32 cellular contexts compared by ENCODE assay signal in genomic region chr22:35070451-35071093, GRCh38. TPM values are rescaled to one million over a fixed set of nuclear protein-coding genes. Genes with fewer than 3 reads are reported as not detected.
DNase-seq lines count a peak whose midpoint lies in the region; ATAC-seq, FAIRE-seq and TF ChIP-seq lines count a peak whose summit lies in the region.
"Had no signal": no experiment of that assay in that cellular context is flagged by ENCODE, and none has a peak within 500 bp of the region (broad histone marks: within the 10 kb centered on the region; RNA-seq: fewer than 3 reads in every experiment).

No MANE protein-coding gene starts in this region.

- H3K27me3 Mint-ChIP-seq in type B pancreatic cell: peaks cover 5% of the 10 kb centered on the region

- H3K4me2 ChIP-seq in IMR-90 (ENCODE audit: low read depth, low read length) (no peak overlapping the region), keratinocyte (ENCODE audit: control insufficient read depth, extremely low read depth, insufficient read depth, low read depth, low read length) (peak overlapping the region; percentile 13)
- H3K4me2 ChIP-seq: KMS-11, SK-N-SH had no signal

- H2AK5ac ChIP-seq in IMR-90 (ENCODE audit: low read depth, low read length): no peak overlapping the region

- no peaks in the 10 kb centered on the region for H3K79me1 ChIP-seq in IMR-90 (ENCODE audit: low read depth in 1 of 2, low read length in 2 of 2)

- no peak overlapping the region for H3K23ac ChIP-seq in IMR-90 (ENCODE audit: low read depth, low read length)

- H3K36me3 Mint-ChIP-seq in type B pancreatic cell: no peaks in the 10 kb centered on the region
- H3K36me3 Mint-ChIP-seq: stimulated activated effector memory CD8-positive, alpha-beta T cell treated with anti-CD3 and anti-CD28 coated beads, Interleukin-12 subunit alpha, Interleukin-12 subunit beta, amount 100 ng/mL, for 72 hours had no signal

- no peak overlapping the region for H3K27ac Mint-ChIP-seq in type B pancreatic cell
- H3K27ac Mint-ChIP-seq: activated naive CD8-positive, alpha-beta T cell treated with anti-CD3 and anti-CD28 coated beads, Interleukin-2, amount 50 U/mL, for 24 hours; stimulated activated effector memory CD8-positive, alpha-beta T cell treated with anti-CD3 and anti-CD28 coated beads, Interleukin-12 subunit alpha, Interleukin-12 subunit beta, amount 100 ng/mL, for 72 hours had no signal

- no peak overlapping the region for H4K8ac ChIP-seq in IMR-90 (ENCODE audit: low read depth in 2 of 2, low read length in 2 of 2)

- FAIRE-seq in keratinocyte (lab: Jason Lieb, UNC): peak; percentile 69
- FAIRE-seq: endothelial cell of umbilical vein, GM19239 had no signal

- dilution Hi-C loops in IMR-90 (cut with HindIII; ENCODE audit: low sequenced_read_pairs, unreplicated experiment): no loop called here
- dilution Hi-C loops in keratinocyte (cut with MboI; ENCODE audit: extremely low pct_ligation_motif_present, low sequenced_read_pairs): no loop called here

- H3K36me3 ChIP-seq in IMR-90 (ENCODE audit: control insufficient read depth, insufficient read depth, low read length): no peaks in the 10 kb centered on the region
- H3K36me3 ChIP-seq in keratinocyte (ENCODE audit: control insufficient read depth in 2 of 2, extremely low read depth in 1 of 2, insufficient read depth in 2 of 2, low read length in 2 of 2): no peaks in the 10 kb centered on the region
- no peaks in the 10 kb centered on the region for H3K36me3 ChIP-seq in spleen
- H3K36me3 ChIP-seq: right atrium auricular region, upper lobe of right lung had no signal

- H3K9ac ChIP-seq in IMR-90 (ENCODE audit: low read depth, low read length) (no peak overlapping the region), keratinocyte (ENCODE audit: control insufficient read depth, extremely low read depth, insufficient read depth, low read length) (no peak overlapping the region)
- H3K9ac ChIP-seq: KMS-11, parathyroid adenoma, SK-N-SH had no signal

- no CpG with 5 or more reads among the region's 2 CpGs for WGBS in IMR-90 (ENCODE audit: extremely low coverage in 2 of 2, insufficient read length in 1 of 2), 2 experiments
- WGBS in spleen, 5 donors: 40 to 95% (median 89%) methylated on average over 2 of the region's 2 CpGs

- H3K27ac ChIP-seq in IMR-90 (ENCODE audit: insufficient read depth, low read length) (no peak overlapping the region), keratinocyte (ENCODE audit: control insufficient read depth, insufficient read depth, low read length) (no peak overlapping the region), spleen (no peak overlapping the region)
- H3K27ac ChIP-seq: KMS-11, parathyroid adenoma, right atrium auricular region, upper lobe of right lung had no signal

- H3K9me1 ChIP-seq in IMR-90 (ENCODE audit: insufficient read depth, low read length) (no peaks in the 10 kb centered on the region), keratinocyte (ENCODE audit: control insufficient read depth, extremely low read depth, insufficient read depth, low read length) (no peaks in the 10 kb centered on the region)

- ATAC-seq in IMR-90 (ENCODE audit: low read depth) (no peak), GM19035 (IDR thresholded peaks at IDR 0.05; ENCODE audit: unreplicated experiment) (no peak)
- ATAC-seq: activated naive CD8-positive, alpha-beta T cell treated with anti-CD3 and anti-CD28 coated beads, Interleukin-2, amount 50 U/mL, for 24 hours; activated T-cell treated with anti-CD3 and anti-CD28 coated beads, Interleukin-2, amount 50 U/mL, for 4 hours; mucosa of descending colon; stimulated activated effector memory CD8-positive, alpha-beta T cell treated with anti-CD3 and anti-CD28 coated beads, Interleukin-12 subunit alpha, Interleukin-12 subunit beta, amount 100 ng/mL, for 72 hours; upper lobe of right lung had no signal

- in situ Hi-C loops in IMR-90 (cut with MboI; ENCODE audit: low sequenced_read_pairs): no loop called here

- no peak overlapping the region for H2BK15ac ChIP-seq in IMR-90 (ENCODE audit: low read depth, low read length)

- CTCF ChIA-PET in IMR-90 (lab: Yijun Ruan, JAX): no interaction called here

- no peak overlapping the region for H4K5ac ChIP-seq in IMR-90 (ENCODE audit: low read depth, low read length)

- no peaks in the 10 kb centered on the region for H3K79me2 ChIP-seq in keratinocyte (ENCODE audit: control insufficient read depth, insufficient read depth, low read length)
- H3K79me2 ChIP-seq: parathyroid adenoma had no signal

- no peak overlapping the region for H3K4me3 Mint-ChIP-seq in type B pancreatic cell
- H3K4me3 Mint-ChIP-seq: activated naive CD8-positive, alpha-beta T cell treated with anti-CD3 and anti-CD28 coated beads, Interleukin-2, amount 50 U/mL, for 24 hours; activated T-cell treated with anti-CD3 and anti-CD28 coated beads, Interleukin-2, amount 50 U/mL, for 4 hours; central memory CD8-positive, alpha-beta T cell; stimulated activated effector memory CD8-positive, alpha-beta T cell treated with anti-CD3 and anti-CD28 coated beads, Interleukin-12 subunit alpha, Interleukin-12 subunit beta, amount 100 ng/mL, for 72 hours had no signal

- no peak overlapping the region for H2BK5ac ChIP-seq in IMR-90 (ENCODE audit: low read depth, low read length, poor library complexity, severe bottlenecking)

- POLR2A ChIA-PET in IMR-90 (lab: Charles Lee; ENCODE audit: unreplicated experiment): no interaction called here

- no peak for TF ChIP-seq CTCF in IMR-90 (conservative IDR thresholded peaks at IDR 0.05; ENCODE audit: low read depth, low read length)
- TF ChIP-seq CTCF in keratinocyte (optimal IDR thresholded peaks at IDR 0.05 in 1 of 3, IDR thresholded peaks at IDR 0.05 in 1 of 3, conservative IDR thresholded peaks at IDR 0.05 in 1 of 3; ENCODE audit: extremely low read depth in 1 of 3, insufficient read depth in 2 of 3, low read length in 3 of 3): no peak
- no peak for TF ChIP-seq CTCF in type B pancreatic cell (conservative IDR thresholded peaks at IDR 0.05)
- TF ChIP-seq CTCF in spleen (IDR thresholded peaks at IDR 0.05 in 8 of 11, conservative IDR thresholded peaks at IDR 0.05 in 3 of 11): no peak

- no peak overlapping the region for H3K56ac ChIP-seq in IMR-90 (ENCODE audit: extremely low read depth, insufficient read depth, low read length)

- H3K27me3 ChIP-seq in IMR-90 (ENCODE audit: control insufficient read depth, insufficient read depth, low read length): no peaks in the 10 kb centered on the region
- no peaks in the 10 kb centered on the region for H3K27me3 ChIP-seq in keratinocyte (ENCODE audit: control insufficient read depth, extremely low read depth, insufficient read depth, low read length)
- H3K27me3 ChIP-seq in spleen (replicated peaks in 1 of 7): peaks cover 0 to 12% (median 0%) of the 10 kb centered on the region in 7 donors
- H3K27me3 ChIP-seq: right atrium auricular region, upper lobe of right lung had no signal

- BruUV-seq in IMR-90 (replicated peaks; lab: Mats Ljungman, UMichigan): no TSS peak

- TF ChIP-seq RAD21 in IMR-90 (IDR thresholded peaks at IDR 0.05; ENCODE audit: low read length): no peak

- H3K9me3 ChIP-seq in IMR-90 (ENCODE audit: control insufficient read depth, insufficient read depth, low read length) (peaks cover 22% of the 10 kb centered on the region), keratinocyte (ENCODE audit: control insufficient read depth, low read depth, low read length) (no peaks in the 10 kb centered on the region), spleen (no peaks in the 10 kb centered on the region)
- H3K9me3 ChIP-seq: mucosa of descending colon, right atrium auricular region, SK-N-SH, upper lobe of right lung had no signal

- H3K4ac ChIP-seq in IMR-90 (ENCODE audit: low read depth, low read length): no peak overlapping the region

- no peak overlapping the region for H4K91ac ChIP-seq in IMR-90 (ENCODE audit: insufficient read depth, low read depth, low read length)

- H3K4me3 ChIP-seq in IMR-90 (ENCODE audit: insufficient read depth, low read depth, low read length): no peak overlapping the region
- H3K4me3 ChIP-seq in keratinocyte (ENCODE audit: control insufficient read depth in 2 of 3, extremely low read depth in 1 of 3, insufficient read depth in 2 of 3, low read depth in 1 of 3, low read length in 3 of 3): no peak overlapping the region
- no peak overlapping the region for H3K4me3 ChIP-seq in spleen
- H3K4me3 ChIP-seq: lung, mucosa of descending colon, right atrium auricular region, upper lobe of right lung had no signal

- H2BK20ac ChIP-seq in IMR-90 (ENCODE audit: low read depth, low read length): no peak overlapping the region

- H3K4me1 ChIP-seq in IMR-90 (ENCODE audit: control insufficient read depth, insufficient read depth, low read length) (no peaks in the 10 kb centered on the region), keratinocyte (ENCODE audit: control insufficient read depth, extremely low read depth, insufficient read depth, low read length) (peaks cover 37% of the 10 kb centered on the region), spleen (no peaks in the 10 kb centered on the region)
- H3K4me1 ChIP-seq: parathyroid adenoma, right atrium auricular region, upper lobe of right lung had no signal

- H2BK120ac ChIP-seq in IMR-90 (ENCODE audit: low read depth, low read length): no peak overlapping the region

- H3K14ac ChIP-seq in IMR-90 (replicated peaks; ENCODE audit: low read depth, low read length): no peak overlapping the region

- no peak overlapping the region for H2AK9ac ChIP-seq in IMR-90 (replicated peaks; ENCODE audit: low read depth, low read length, poor library complexity)

- peaks cover 5% of the 10 kb centered on the region for H3K4me1 Mint-ChIP-seq in type B pancreatic cell (ENCODE audit: unreplicated experiment)
- H3K4me1 Mint-ChIP-seq: activated naive CD8-positive, alpha-beta T cell treated with anti-CD3 and anti-CD28 coated beads, Interleukin-2, amount 50 U/mL, for 24 hours; central memory CD8-positive, alpha-beta T cell; stimulated activated effector memory CD8-positive, alpha-beta T cell treated with anti-CD3 and anti-CD28 coated beads, Interleukin-12 subunit alpha, Interleukin-12 subunit beta, amount 100 ng/mL, for 72 hours had no signal

- intact Hi-C loops in IMR-90 (cut with micrococcal nuclease) (no loop called here), spleen (cut with DNase I; ENCODE audit: low total_unique reads) (no loop called here)

- H4K20me1 ChIP-seq in IMR-90 (ENCODE audit: insufficient read depth, low read length) (no peaks in the 10 kb centered on the region), keratinocyte (ENCODE audit: control insufficient read depth, extremely low read depth, insufficient read depth, low read length) (no peaks in the 10 kb centered on the region)

- H3K9me3 Mint-ChIP-seq in type B pancreatic cell: no peaks in the 10 kb centered on the region
- H3K9me3 Mint-ChIP-seq: activated naive CD8-positive, alpha-beta T cell treated with anti-CD3 and anti-CD28 coated beads, Interleukin-2, amount 50 U/mL, for 24 hours; activated T-cell treated with anti-CD3 and anti-CD28 coated beads, Interleukin-2, amount 50 U/mL, for 4 hours; central memory CD8-positive, alpha-beta T cell; stimulated activated effector memory CD8-positive, alpha-beta T cell treated with anti-CD3 and anti-CD28 coated beads, Interleukin-12 subunit alpha, Interleukin-12 subunit beta, amount 100 ng/mL, for 72 hours had no signal

- DNase-seq in IMR-90 (no peak), NCI-H2171 treated with DMSO at 0.1 percent for 48 hours (lab: John Stamatoyannopoulos, UW) (peak; percentile 75), cerebellar cortex (ENCODE audit: low spot score) (peak; percentile 93), keratinocyte (ENCODE audit: low read depth, low spot score) (peak; percentile 9), type B pancreatic cell (ENCODE audit: extremely low spot score, unreplicated experiment) (no peak), spleen (no peak)
- DNase-seq in activated CD4-positive, CD25-positive, alpha-beta regulatory T cell (lab: John Stamatoyannopoulos, UW): no peak
- DNase-seq: activated CD4-positive, alpha-beta T cell treated with anti-CD3 and anti-CD28 coated beads for 48 hours; activated naive CD8-positive, alpha-beta T cell treated with anti-CD3 and anti-CD28 coated beads, Interleukin-2, amount 50 U/mL, for 24 hours; activated T-cell treated with anti-CD3 and anti-CD28 coated beads, Interleukin-2, amount 50 U/mL, for 4 hours; DMS53; GF-D8; glutamatergic neuron; H7; mucosa of descending colon; SK-N-SH; stimulated activated CD4-positive, alpha-beta T cell treated with anti-CD3 and anti-CD28 coated beads, Interleukin-4, amount 100 ng/mL, for 24 hours; T-helper 2 cell; upper lobe of right lung had no signal

- H3K18ac ChIP-seq in IMR-90 (ENCODE audit: low read depth, low read length): no peak overlapping the region

- TF ChIP-seq POLR2A in IMR-90 (IDR thresholded peaks at IDR 0.05; ENCODE audit: low read depth, low read length) (no peak), spleen (IDR thresholded peaks at IDR 0.05) (no peak)

- H2AFZ ChIP-seq in IMR-90 (replicated peaks; ENCODE audit: low read length, poor library complexity) (no peak overlapping the region), keratinocyte (ENCODE audit: control insufficient read depth, low read length) (no peak overlapping the region)
- H2AFZ ChIP-seq: parathyroid adenoma had no signal

RNA-seq across cellular contexts. Expression of gene ISX, which starts 4.6 kb away (rescaled TPM):
- not detected in 2 replicates for total RNA-seq in IMR-90 (2012; rRNA removed)
- not detected in 2 replicates for polyA plus RNA-seq in IMR-90 (2012; rRNA removed)
- not detected in 2 replicates for polyA plus RNA-seq in IMR-90 (2012; cell fraction: cytosol; rRNA removed)
- polyA plus RNA-seq in IMR-90 (2012; cell fraction: nucleus; rRNA removed; ENCODE audit: low replicate concordance): not detected in 2 replicates
- polyA plus RNA-seq in keratinocyte: not detected in 3 replicates
- not detected for polyA plus RNA-seq in keratinocyte (2011; ENCODE audit: low read depth)
- not detected in 2 replicates for polyA plus RNA-seq in keratinocyte (2011; cell fraction: cytosol; rRNA removed)
- not detected in 2 replicates for polyA plus RNA-seq in keratinocyte (2011; cell fraction: nucleus; rRNA removed)
- not detected in 2 replicates for polyA plus RNA-seq in keratinocyte (2012; ENCODE audit: low replicate concordance)
- not detected in 3 replicates for polyA minus RNA-seq in keratinocyte
- not detected for polyA minus RNA-seq in keratinocyte (2011; cell fraction: cytosol; rRNA and poly(A)+ RNA removed)
- not detected in 2 replicates for polyA minus RNA-seq in keratinocyte (2011; cell fraction: nucleus; rRNA and poly(A)+ RNA removed)
- total RNA-seq in type B pancreatic cell (ENCODE audit: low replicate concordance): 4.0 and 9.4 TPM in 2 replicates
- total RNA-seq in spleen: not detected
- not detected for polyA plus RNA-seq in spleen
- total RNA-seq: activated T-cell treated with anti-CD3 and anti-CD28 coated beads, Interleukin-2, amount 50 U/mL, for 4 hours; endothelial cell of umbilical vein; H7; HT1080; kidney epithelial cell; lung; right atrium auricular region; upper lobe of right lung had no signal
- polyA plus RNA-seq: BJ, endothelial cell of umbilical vein, lung, neural cell, SK-N-SH had no signal

Comparison
In these comparisons a context has a peak if more than half of its experiments do, and no peak if none do; other contexts are left out.
1. DNase-seq: peak in NCI-H2171 treated with DMSO at 0.1 percent for 48 hours (single experiment), cerebellar cortex (single experiment) and keratinocyte (single experiment); none in IMR-90 (single experiment), type B pancreatic cell (single experiment), spleen (single experiment) and activated CD4-positive, CD25-positive, alpha-beta regulatory T cell (0 of 4).